28 cellular contexts compared by ENCODE assay signal in genomic region chr17:47287068-47287467, GRCh38. TPM values are rescaled to one million over a fixed set of nuclear protein-coding genes. Genes with fewer than 3 reads are reported as not detected.
DNase-seq lines count a peak whose midpoint lies in the region; ATAC-seq and TF ChIP-seq lines count a peak whose summit lies in the region.
"Had no signal": no experiment of that assay in that cellular context is flagged by ENCODE, and none has a peak within 500 bp of the region (broad histone marks: within the 10 kb centered on the region; RNA-seq: fewer than 3 reads in every experiment).

No MANE protein-coding gene starts in this region.

- peak overlapping the region; percentile 5; the same call in 1 of the 2 replicates for H3K9ac ChIP-seq in OCI-LY1 (ENCODE audit: low read length)

- peaks cover 16% of the 10 kb centered on the region for H3K4me1 Mint-ChIP-seq in activated CD8-positive, alpha-beta memory T cell treated with anti-CD3 and anti-CD28 coated beads, Interleukin-2, amount 10 ng/mL, durations not matched to agents 7 days and 5 days
- H3K4me1 Mint-ChIP-seq: neural crest cell had no signal

- no peaks in the 10 kb centered on the region for H3K9me3 Mint-ChIP-seq in activated CD8-positive, alpha-beta memory T cell treated with anti-CD3 and anti-CD28 coated beads, Interleukin-2, amount 10 ng/mL, durations not matched to agents 7 days and 5 days (ENCODE audit: low read depth)
- H3K9me3 Mint-ChIP-seq: T-cell had no signal

- H3K27me3 Mint-ChIP-seq in activated CD8-positive, alpha-beta memory T cell treated with anti-CD3 and anti-CD28 coated beads, Interleukin-2, amount 10 ng/mL, durations not matched to agents 7 days and 5 days = peaks cover 13% of the 10 kb centered on the region

- no peak for DNase-seq in activated CD8-positive, alpha-beta memory T cell treated with anti-CD3 and anti-CD28 coated beads, Interleukin-2, amount 10 ng/mL, durations not matched to agents 7 days and 5 days
- DNase-seq in activated CD8-positive, alpha-beta memory T cell treated with anti-CD3 and anti-CD28 coated beads, Interleukin-2, amount 50 U/mL, for 4 hours = no peak
- no peak for DNase-seq in thoracic aorta (ENCODE audit: low spot score)
- DNase-seq in NCI-H1105 treated with DMSO at 0.1 percent for 48 hours (lab: John Stamatoyannopoulos, UW) = no peak
- DNase-seq in NCI-H1436 treated with DMSO at 0.1 percent for 48 hours (lab: John Stamatoyannopoulos, UW) = no peak
- DNase-seq: 8988T; activated naive CD4-positive, alpha-beta T cell treated with Interleukin-2 at 50 U/mL for 16 hours; activated T-cell treated with anti-CD3 and anti-CD28 coated beads, Interleukin-2, amount 50 U/mL, for 1 hour; aorta; C1 segment of cervical spinal cord; central memory CD4-positive, alpha-beta T cell; Kasumi-1; left colon; midbrain; NCI-H1105; NCI-H524; psoas muscle; SHP77; stimulated activated CD4-positive, alpha-beta T cell treated with anti-CD3 and anti-CD28 coated beads, Interleukin-2, amount 100 ng/mL, for 48 hours; T-cell; uterus had no signal

- TF ChIP-seq CTCF in OCI-LY1 (IDR thresholded peaks at IDR 0.05; ENCODE audit: low read length) (peak; percentile 31), thoracic aorta (IDR thresholded peaks at IDR 0.05) (no peak)

- H3K36me3 ChIP-seq in OCI-LY1 (ENCODE audit: insufficient read depth, low read length) = no peaks in the 10 kb centered on the region
- H3K36me3 ChIP-seq in thoracic aorta = peaks cover 30% of the 10 kb centered on the region
- H3K36me3 ChIP-seq: uterus had no signal

- peak overlapping the region; percentile 6; the same call in 1 of the 2 replicates for H2AFZ ChIP-seq in OCI-LY1 (ENCODE audit: low read length)

- peaks cover 19% of the 10 kb centered on the region for H3K4me1 ChIP-seq in OCI-LY1 (ENCODE audit: insufficient read depth, low read length, severe bottlenecking)
- H3K4me1 ChIP-seq in thoracic aorta (ENCODE audit: control insufficient read depth in 1 of 2, low read depth in 2 of 2) = no peaks in the 10 kb centered on the region
- H3K4me1 ChIP-seq: psoas muscle, uterus had no signal

- H3K27ac ChIP-seq in OCI-LY1 (ENCODE audit: low read depth, low read length, poor library complexity, severe bottlenecking) = peak overlapping the region; percentile 59
- H3K27ac ChIP-seq in thoracic aorta = peak overlapping the region in 1 of 2 donors; percentile 16
- H3K27ac ChIP-seq: psoas muscle, skin epidermis, uterus, VCaP had no signal

- H3K9me3 ChIP-seq in OCI-LY1 (ENCODE audit: low read length) = no peaks in the 10 kb centered on the region
- no peaks in the 10 kb centered on the region for H3K9me3 ChIP-seq in thoracic aorta
- H3K9me3 ChIP-seq: psoas muscle, uterus had no signal

- no peaks in the 10 kb centered on the region for H3K79me2 ChIP-seq in OCI-LY1 (ENCODE audit: insufficient read depth, low read length)

- H3F3A ChIP-seq in OCI-LY1 (ENCODE audit: insufficient read depth, low read length) = no peaks in the 10 kb centered on the region; the same call in 1 of the 2 replicates

- CTCF ChIA-PET in activated CD8-positive, alpha-beta memory T cell treated with anti-CD3 and anti-CD28 coated beads, Interleukin-2, amount 10 ng/mL, durations not matched to agents 7 days and 5 days (lab: Charles Lee) = no interaction called here

- H3K4me3 ChIP-seq in OCI-LY1 (ENCODE audit: low read depth, low read length, poor library complexity, severe bottlenecking) (no peak overlapping the region), thoracic aorta (no peak overlapping the region)
- H3K4me3 ChIP-seq: psoas muscle, skin epidermis, uterus had no signal

- peak overlapping the region; percentile 33; the same call in 1 of the 2 replicates for H3K4me2 ChIP-seq in OCI-LY1 (ENCODE audit: low read length)

- peak; percentile 47 for ATAC-seq in activated CD8-positive, alpha-beta memory T cell treated with anti-CD3 and anti-CD28 coated beads, Interleukin-2, amount 10 ng/mL, durations not matched to agents 7 days and 5 days
- ATAC-seq in GM21447 (IDR thresholded peaks at IDR 0.05; ENCODE audit: unreplicated experiment) = peak; percentile 41
- ATAC-seq in thoracic aorta (ENCODE audit: insufficient number of reproducible peaks, low FRiP score, low read depth) = peak; percentile 44
- no peak for ATAC-seq in SK-N-SH treated with all-trans-retinoic acid at 6 μM for 48 hours
- ATAC-seq: esophagus mucosa, left colon, T-cell had no signal

- no peaks in the 10 kb centered on the region for H4K20me1 ChIP-seq in OCI-LY1 (ENCODE audit: insufficient read depth, low read length)

- H3K36me3 Mint-ChIP-seq in activated CD8-positive, alpha-beta memory T cell treated with anti-CD3 and anti-CD28 coated beads, Interleukin-2, amount 10 ng/mL, durations not matched to agents 7 days and 5 days = no peaks in the 10 kb centered on the region
- H3K36me3 Mint-ChIP-seq: T-cell had no signal

- H3K27me3 ChIP-seq in OCI-LY1 (ENCODE audit: insufficient read depth, low read length) = no peaks in the 10 kb centered on the region
- no peaks in the 10 kb centered on the region for H3K27me3 ChIP-seq in thoracic aorta (replicated peaks; ENCODE audit: insufficient read depth)
- H3K27me3 ChIP-seq: uterus had no signal

- H3K27ac Mint-ChIP-seq in activated CD8-positive, alpha-beta memory T cell treated with anti-CD3 and anti-CD28 coated beads, Interleukin-2, amount 10 ng/mL, durations not matched to agents 7 days and 5 days = peak overlapping the region; percentile 35
- H3K27ac Mint-ChIP-seq: T-cell had no signal

- no peak overlapping the region for H3K4me3 Mint-ChIP-seq in activated CD8-positive, alpha-beta memory T cell treated with anti-CD3 and anti-CD28 coated beads, Interleukin-2, amount 10 ng/mL, durations not matched to agents 7 days and 5 days
- H3K4me3 Mint-ChIP-seq: neural crest cell, T-cell had no signal

- H3K9me2 ChIP-seq in OCI-LY1 (ENCODE audit: low read depth, low read length) = no peaks in the 10 kb centered on the region

TF ChIP-seq in SK-N-SH treated with all-trans-retinoic acid at 6 μM for 48 hours, 23 proteins besides CTCF, POLR2A, EP300 and RAD21 (continues in another document):
- TF ChIP-seq TSHZ2 (CRISPR knock-in tag; IDR thresholded peaks at IDR 0.05) (no peak), SNAI2 (CRISPR knock-in tag; IDR thresholded peaks at IDR 0.05) (no peak), POU6F1 (CRISPR knock-in tag; IDR thresholded peaks at IDR 0.05; ENCODE audit: borderline replicate concordance, low read depth) (no peak), PATZ1 (CRISPR knock-in tag; IDR thresholded peaks at IDR 0.05; ENCODE audit: borderline replicate concordance) (no peak), ZFP3 (CRISPR knock-in tag; IDR thresholded peaks at IDR 0.05) (no peak)

RNA-seq across cellular contexts. Expression of gene ITGB3, which starts 33.4 kb away (rescaled TPM):
- under 1 TPM; 0.21 to 0.93 TPM for total RNA-seq in activated CD8-positive, alpha-beta memory T cell treated with anti-CD3 and anti-CD28 coated beads, Interleukin-2, amount 10 ng/mL, durations not matched to agents 7 days and 5 days
- total RNA-seq in thoracic aorta = 100 to 1,000 TPM in 1 of 2 donors, 10 to 100 TPM in 1; 68.1 to 197 TPM

RNA-seq across cellular contexts. Expression of gene EFCAB13, which starts 36.7 kb away (rescaled TPM):
- 1 to 10 TPM; 5.9 to 9.1 TPM for total RNA-seq in activated CD8-positive, alpha-beta memory T cell treated with anti-CD3 and anti-CD28 coated beads, Interleukin-2, amount 10 ng/mL, durations not matched to agents 7 days and 5 days
- 10 to 100 TPM in 1 of 2 donors, 1 to 10 TPM in 1; 8.1 to 16.7 TPM for total RNA-seq in thoracic aorta

Comparison
In these comparisons a context has a peak if more than half of its experiments do, and no peak if none do; other contexts are left out.
1. RNA of gene ITGB3, which starts 33.4 kb away (total RNA-seq): 68.1 to 197 TPM in thoracic aorta; 0.21 to 0.93 TPM in activated CD8-positive, alpha-beta memory T cell treated with anti-CD3 and anti-CD28 coated beads, Interleukin-2, amount 10 ng/mL, durations not matched to agents 7 days and 5 days; every median in the first group is over 10 times any median in the second.